ENCODE assay signal across 2 cellular contexts in genomic region chr10:36280886-36281499, GRCh38.
A peak's percentile ranks its signal among the peaks of the same experiment; 100 is the strongest.
TF ChIP-seq lines count a peak whose summit lies in the region.

No MANE protein-coding gene starts in this region.

TF ChIP-seq in A549, 52 proteins besides CTCF, POLR2A, EP300 and RAD21:
- TF ChIP-seq MAX (IDR thresholded peaks at IDR 0.05) (peak; percentile 66), CEBPB (IDR thresholded peaks at IDR 0.05) (peak; percentile 90 to 97), HMGXB4 (CRISPR knock-in tag; IDR thresholded peaks at IDR 0.05; ENCODE audit: borderline replicate concordance) (no peak), POLR2AphosphoS2 (conservative IDR thresholded peaks at IDR 0.05; ENCODE audit: low read length) (no peak), E2F6 (IDR thresholded peaks at IDR 0.05; ENCODE audit: borderline replicate concordance, low read depth) (peak; percentile 25; the same call in 1 of the 2 replicates), ZFP36 (IDR thresholded peaks at IDR 0.05; ENCODE audit: borderline replicate concordance, partially characterized antibody) (no peak), ZNF302 (CRISPR knock-in tag; IDR thresholded peaks at IDR 0.05) (no peak), MAFK (IDR thresholded peaks at IDR 0.05; ENCODE audit: partially characterized antibody) (peak; percentile 10), SMC3 (IDR thresholded peaks at IDR 0.05) (peak; percentile 51), JUNB (IDR thresholded peaks at IDR 0.05) (peak; percentile 76; the same call in 1 of the 2 replicates), ATOH8 (CRISPR knock-in tag; IDR thresholded peaks at IDR 0.05; ENCODE audit: low read depth) (no peak), HES2 (IDR thresholded peaks at IDR 0.05) (peak; percentile 70; the same call in 1 of the 2 replicates), ESRRA (IDR thresholded peaks at IDR 0.05; ENCODE audit: borderline replicate concordance, low read length) (peak; percentile 10; the same call in 1 of the 2 replicates), PBX3 (IDR thresholded peaks at IDR 0.05) (peak; percentile 34; the same call in 1 of the 2 replicates), NPAS2 (CRISPR knock-in tag; IDR thresholded peaks at IDR 0.05; ENCODE audit: borderline replicate concordance) (no peak), HOXA7 (CRISPR knock-in tag; IDR thresholded peaks at IDR 0.05) (no peak), MAZ (IDR thresholded peaks at IDR 0.05; ENCODE audit: borderline replicate concordance, low read depth, low read length) (no peak), PHF8 (IDR thresholded peaks at IDR 0.05; ENCODE audit: borderline replicate concordance, low read depth) (no peak), HOXB5 (CRISPR knock-in tag; IDR thresholded peaks at IDR 0.05) (no peak), BCL3 (IDR thresholded peaks at IDR 0.05) (peak; percentile 75; the same call in 1 of the 3 replicates), CHD4 (IDR thresholded peaks at IDR 0.05; ENCODE audit: borderline replicate concordance) (no peak), RFX5 (IDR thresholded peaks at IDR 0.05) (no peak), GATA3 (IDR thresholded peaks at IDR 0.05; ENCODE audit: borderline replicate concordance) (peak; percentile 97), JUN (IDR thresholded peaks at IDR 0.05) (peak; percentile 83 to 91; a peak in 4 of 5 replicates), MYC (IDR thresholded peaks at IDR 0.05; ENCODE audit: borderline replicate concordance, low read length) (no peak), FOSL2 (IDR thresholded peaks at IDR 0.05) (peak; percentile 73; the same call in 1 of the 2 replicates), FOSL2 (CRISPR knock-in tag; IDR thresholded peaks at IDR 0.05) (peak; percentile 81)

TF ChIP-seq in IMR-90, 13 proteins besides CTCF, POLR2A, EP300 and RAD21:
- peak; percentile 55 for TF ChIP-seq CEBPB (IDR thresholded peaks at IDR 0.05; ENCODE audit: low read depth, low read length)
- no peak for TF ChIP-seq USF2 (IDR thresholded peaks at IDR 0.05; ENCODE audit: low read depth, low read length)
